ENCODE assay signal across 9 cellular contexts in the genomic region with DNA sequence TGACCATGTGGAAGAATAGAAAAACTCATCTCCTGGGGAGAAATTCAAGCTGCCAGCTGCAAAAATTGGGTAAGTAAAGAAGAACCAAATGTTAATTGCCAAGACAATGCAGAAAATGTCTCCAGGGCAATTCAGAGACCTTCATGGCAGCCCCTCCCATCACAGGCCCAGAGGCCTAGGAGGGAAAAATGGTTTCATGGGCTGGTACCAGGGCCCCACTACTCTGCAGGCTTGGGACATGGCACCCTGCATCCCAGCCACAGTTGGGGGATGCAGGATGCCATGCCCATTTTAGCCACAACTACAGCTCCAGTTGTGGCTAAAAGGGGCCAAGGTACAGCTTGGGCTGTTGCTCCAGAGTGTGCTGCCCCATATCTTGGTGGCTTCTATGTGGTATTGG.
"Had no signal": no experiment of that assay in that cellular context is flagged by ENCODE, and none has a peak within 500 bp of the region (broad histone marks: within the 10 kb centered on the region; RNA-seq: fewer than 3 reads in every experiment).

No MANE protein-coding gene starts in this region.

- DNase-seq: H9, HCEC 1CT, HFFc6, KG1 had no signal

- ATAC-seq: GM23338, HepG2 had no signal

- H3K4me2 ChIP-seq: GM23338 had no signal

- H2AFZ ChIP-seq: GM23338 had no signal

- H3K4me3 ChIP-seq: GM23338 had no signal

- H3K27ac ChIP-seq: HL-60 had no signal

- FAIRE-seq: H1, H54, HepG2 had no signal
